In genomic region chr22:19951351-19951750, GRCh38 we compare ENCODE assay signal across 1 cellular context.
TF ChIP-seq lines count a peak whose summit lies in the region.

No MANE protein-coding gene starts in this region.

TF ChIP-seq in HepG2, 621 proteins besides CTCF, POLR2A, EP300 and RAD21 (continued from another document and continues in another):
- TF ChIP-seq ARID3A (IDR thresholded peaks at IDR 0.05; ENCODE audit: low read depth, low read length) (peak; percentile 28; the same call in 1 of the 2 replicates), XBP1 (CRISPR knock-in tag; IDR thresholded peaks at IDR 0.05) (no peak), ZBTB10 (CRISPR knock-in tag; IDR thresholded peaks at IDR 0.05; ENCODE audit: borderline replicate concordance) (no peak), PATZ1 (CRISPR knock-in tag; IDR thresholded peaks at IDR 0.05) (no peak), HCFC1 (IDR thresholded peaks at IDR 0.05; ENCODE audit: low read depth, low read length) (no peak), MAX (IDR thresholded peaks at IDR 0.05) (peak; percentile 3; the same call in 1 of the 2 replicates), POLR2AphosphoS5 (IDR thresholded peaks at IDR 0.05; ENCODE audit: low read depth, low read length) (0 out of 2 replicates have a peak, but pooled peaks have one; percentile 12), PHF21A (CRISPR knock-in tag; IDR thresholded peaks at IDR 0.05) (no peak), ZKSCAN1 (IDR thresholded peaks at IDR 0.05; ENCODE audit: low read length) (no peak), BRD4 (CRISPR knock-in tag; IDR thresholded peaks at IDR 0.05) (no peak), BHLHE40 (IDR thresholded peaks at IDR 0.05; ENCODE audit: low read length) (no peak), TFAP4 (IDR thresholded peaks at IDR 0.05; ENCODE audit: borderline replicate concordance, low read depth) (no peak), REXO4 (CRISPR knock-in tag; IDR thresholded peaks at IDR 0.05; ENCODE audit: borderline replicate concordance) (no peak), FOXO1 (CRISPR knock-in tag; IDR thresholded peaks at IDR 0.05) (peak; percentile 14; the same call in 1 of the 2 replicates), ZHX1 (CRISPR knock-in tag; IDR thresholded peaks at IDR 0.05; ENCODE audit: low read depth) (0 out of 2 replicates have a peak, but pooled peaks have one; percentile 2), ATM (IDR thresholded peaks at IDR 0.05; ENCODE audit: borderline replicate concordance) (no peak), ARNT2 (CRISPR knock-in tag; IDR thresholded peaks at IDR 0.05; ENCODE audit: low read depth) (no peak), GLMP (CRISPR knock-in tag; IDR thresholded peaks at IDR 0.05; ENCODE audit: borderline replicate concordance) (no peak), RFX1 (IDR thresholded peaks at IDR 0.05) (no peak), ZFP62 (CRISPR knock-in tag; IDR thresholded peaks at IDR 0.05) (no peak), SMAD1 (CRISPR knock-in tag; IDR thresholded peaks at IDR 0.05; ENCODE audit: borderline replicate concordance, low read depth) (no peak), FOXP4 (CRISPR knock-in tag; IDR thresholded peaks at IDR 0.05) (no peak), ZSCAN12 (CRISPR knock-in tag; IDR thresholded peaks at IDR 0.05) (no peak), ZNF337 (CRISPR knock-in tag; IDR thresholded peaks at IDR 0.05; ENCODE audit: borderline replicate concordance, low read depth) (no peak), NFIB (CRISPR knock-in tag; IDR thresholded peaks at IDR 0.05; ENCODE audit: borderline replicate concordance) (no peak), PAX8 (CRISPR knock-in tag; IDR thresholded peaks at IDR 0.05; ENCODE audit: borderline replicate concordance) (no peak), SAFB2 (CRISPR knock-in tag; IDR thresholded peaks at IDR 0.05; ENCODE audit: borderline replicate concordance, low read depth) (no peak), TFE3 (CRISPR knock-in tag; IDR thresholded peaks at IDR 0.05) (peak; percentile 57; the same call in 1 of the 2 replicates), SNAPC2 (CRISPR knock-in tag; IDR thresholded peaks at IDR 0.05) (no peak), IKZF1 (IDR thresholded peaks at IDR 0.05) (no peak), E2F1 (CRISPR knock-in tag; IDR thresholded peaks at IDR 0.05) (no peak), ZNF850 (CRISPR knock-in tag; conservative IDR thresholded peaks at IDR 0.05) (no peak), TIGD3 (CRISPR knock-in tag; IDR thresholded peaks at IDR 0.05; ENCODE audit: borderline replicate concordance) (no peak), ZBTB21 (CRISPR knock-in tag; IDR thresholded peaks at IDR 0.05) (no peak), ZNF274 (CRISPR knock-in tag; IDR thresholded peaks at IDR 0.05) (no peak), ZNF232 (CRISPR knock-in tag; IDR thresholded peaks at IDR 0.05; ENCODE audit: borderline replicate concordance) (no peak), SAP130 (CRISPR knock-in tag; IDR thresholded peaks at IDR 0.05; ENCODE audit: low read depth) (peak; percentile 59), HBP1 (CRISPR knock-in tag; IDR thresholded peaks at IDR 0.05; ENCODE audit: low read depth) (no peak)
